Comparison of ENCODE assay signal across 16 cellular contexts in genomic region chr20:19921349-19921793, GRCh38.
DNase-seq lines count a peak whose midpoint lies in the region; ATAC-seq and TF ChIP-seq lines count a peak whose summit lies in the region.
"Had no signal": no experiment of that assay in that cellular context is flagged by ENCODE, and none has a peak within 500 bp of the region (broad histone marks: within the 10 kb centered on the region; RNA-seq: fewer than 3 reads in every experiment).

No MANE protein-coding gene starts in this region.

- H3K27ac ChIP-seq in lower lobe of right lung, result peak overlapping the region; percentile 65
- H3K27ac ChIP-seq: epithelial cell of prostate, PC-9 had no signal

- H3K36me3 ChIP-seq in H7 (replicated peaks; ENCODE audit: control insufficient read depth, insufficient read depth, low read length) (no peaks in the 10 kb centered on the region), lower lobe of right lung (no peaks in the 10 kb centered on the region), BE2C (no peaks in the 10 kb centered on the region)

- peak overlapping the region; percentile 42 for H3K27ac Mint-ChIP-seq in stimulated activated naive B cell treated with anti-CD40 and anti-IgM and Interleukin-4, amounts not matched to agents 10 μg/mL and 1 μg/mL and 100 μg/mL, for 72 hours
- H3K27ac Mint-ChIP-seq: CD4-positive, alpha-beta T cell had no signal

- H3K9me3 Mint-ChIP-seq in stimulated activated naive B cell treated with anti-CD40 and anti-IgM and Interleukin-4, amounts not matched to agents 10 μg/mL and 1 μg/mL and 100 μg/mL, for 72 hours, result no peaks in the 10 kb centered on the region
- H3K9me3 Mint-ChIP-seq: CD4-positive, alpha-beta T cell had no signal

- no peak overlapping the region for H3K4me3 Mint-ChIP-seq in stimulated activated naive B cell treated with anti-CD40 and anti-IgM and Interleukin-4, amounts not matched to agents 10 μg/mL and 1 μg/mL and 100 μg/mL, for 72 hours
- H3K4me3 Mint-ChIP-seq: CD4-positive, alpha-beta T cell had no signal

- H3K27me3 Mint-ChIP-seq in stimulated activated naive B cell treated with anti-CD40 and anti-IgM and Interleukin-4, amounts not matched to agents 10 μg/mL and 1 μg/mL and 100 μg/mL, for 72 hours, result no peaks in the 10 kb centered on the region

- H3K27me3 ChIP-seq in H7 (ENCODE audit: control insufficient read depth, insufficient read depth, low read length) (no peaks in the 10 kb centered on the region), lower lobe of right lung (ENCODE audit: low read depth) (no peaks in the 10 kb centered on the region), BE2C (peaks cover 6% of the 10 kb centered on the region; the same call in 1 of the 2 replicates)

- DNase-seq in H7 (peak; percentile 50), fibroblast of mammary gland (ENCODE audit: low read depth) (peak; percentile 82), lower lobe of right lung (no peak), OCI-M1 (lab: John Stamatoyannopoulos, UW) (no peak), BE2C (no peak)
- no peak for DNase-seq in stimulated activated naive B cell treated with anti-CD40 and anti-IgM and Interleukin-4, amounts not matched to agents 10 μg/mL and 1 μg/mL and 100 μg/mL, for 72 hours
- DNase-seq: activated CD4-positive, alpha-beta T cell treated with anti-CD3 and anti-CD28 coated beads for 1 hour; activated T-cell treated with anti-CD3 and anti-CD28 coated beads for 4 hours; CD4-positive, alpha-beta T cell; IMR-90; NCI-H226; PC-9; stimulated activated naive CD4-positive, alpha-beta T cell had no signal

- H3K4me1 ChIP-seq in lower lobe of right lung (peaks cover 69% of the 10 kb centered on the region), BE2C (no peaks in the 10 kb centered on the region)

- intact Hi-C loops in lower lobe of right lung (cut with DNase I), result no loop called here

- H3K9me3 ChIP-seq in lower lobe of right lung (no peaks in the 10 kb centered on the region), BE2C (no peaks in the 10 kb centered on the region)

- ATAC-seq in lower lobe of right lung, result peak; percentile 61 to 64
- ATAC-seq in stimulated activated naive B cell treated with anti-CD40 and anti-IgM and Interleukin-4, amounts not matched to agents 10 μg/mL and 1 μg/mL and 100 μg/mL, for 72 hours (replicated peaks), result no peak
- ATAC-seq in GM21737 (IDR thresholded peaks at IDR 0.05; ENCODE audit: unreplicated experiment), result no peak
- ATAC-seq in GM19395 (IDR thresholded peaks at IDR 0.05; ENCODE audit: unreplicated experiment), result no peak

- H3K4me3 ChIP-seq in H7 (ENCODE audit: insufficient read depth, low read depth, low read length), result no peak overlapping the region
- H3K4me3 ChIP-seq in fibroblast of mammary gland (ENCODE audit: control insufficient read depth, low read depth, low read length), result no peak overlapping the region
- no peak overlapping the region for H3K4me3 ChIP-seq in lower lobe of right lung
- H3K4me3 ChIP-seq in BE2C (ENCODE audit: low read depth, low read length), result no peak overlapping the region
- H3K4me3 ChIP-seq: PC-9 had no signal

- TF ChIP-seq CTCF in fibroblast of mammary gland (conservative IDR thresholded peaks at IDR 0.05; ENCODE audit: control insufficient read depth, insufficient read depth, low read depth, low read length) (no peak), lower lobe of right lung (IDR thresholded peaks at IDR 0.05) (no peak), BE2C (IDR thresholded peaks at IDR 0.05; ENCODE audit: low read depth, low read length) (no peak)

- peaks cover 16 to 22% of the 10 kb centered on the region in 2 donors for H3K4me1 Mint-ChIP-seq in stimulated activated naive B cell treated with anti-CD40 and anti-IgM and Interleukin-4, amounts not matched to agents 10 μg/mL and 1 μg/mL and 100 μg/mL, for 72 hours

- no peaks in the 10 kb centered on the region for H3K36me3 Mint-ChIP-seq in stimulated activated naive B cell treated with anti-CD40 and anti-IgM and Interleukin-4, amounts not matched to agents 10 μg/mL and 1 μg/mL and 100 μg/mL, for 72 hours

Comparison
In these comparisons a context has a peak if more than half of its experiments do, and no peak if none do; other contexts are left out.
1. DNase-seq: peak in H7 (single experiment) and fibroblast of mammary gland (single experiment); none in lower lobe of right lung (single experiment), stimulated activated naive B cell treated with anti-CD40 and anti-IgM and Interleukin-4, amounts not matched to agents 10 μg/mL and 1 μg/mL and 100 μg/mL, for 72 hours (single experiment), OCI-M1 (single experiment) and BE2C (single experiment).
2. ATAC-seq: peak in lower lobe of right lung (2 of 2); none in stimulated activated naive B cell treated with anti-CD40 and anti-IgM and Interleukin-4, amounts not matched to agents 10 μg/mL and 1 μg/mL and 100 μg/mL, for 72 hours (0 of 2), GM21737 (single experiment) and GM19395 (single experiment).